8 cellular contexts compared by ENCODE assay signal in the genomic region with DNA sequence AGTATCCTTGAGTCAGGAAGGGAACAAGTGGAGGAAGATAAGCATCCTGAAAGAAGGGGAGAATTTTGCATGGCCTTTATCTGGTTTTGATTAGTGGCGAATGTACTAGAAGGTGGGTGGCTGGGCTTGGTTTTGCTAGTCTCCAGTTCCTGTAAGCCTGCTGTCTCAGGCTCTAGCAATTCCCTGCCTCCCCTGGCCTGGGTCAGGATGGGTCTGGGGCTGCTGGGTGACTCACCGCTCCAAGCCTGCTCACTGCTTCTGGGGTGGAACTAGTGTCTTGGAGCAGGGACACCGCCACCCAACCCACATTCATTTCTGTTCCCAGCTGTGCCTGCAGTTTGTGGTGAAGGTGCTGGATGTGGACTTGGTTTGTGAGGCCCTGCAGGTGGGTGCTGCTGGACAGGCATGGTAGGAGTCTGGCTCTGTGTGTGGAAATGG. TPM values are rescaled to one million over a fixed set of nuclear protein-coding genes. Genes with fewer than 3 reads are reported as not detected.
A peak's percentile ranks its signal among the peaks of the same experiment; 100 is the strongest.
DNase-seq lines count a peak whose midpoint lies in the region; ATAC-seq and TF ChIP-seq lines count a peak whose summit lies in the region.

No MANE protein-coding gene starts in this region.

- H3K36me3 ChIP-seq in WERI-Rb-1, result peaks cover 8% of the 10 kb centered on the region; the same call in 1 of the 2 replicates

- H3K4me3 ChIP-seq in skin epidermis (no peak overlapping the region), WERI-Rb-1 (ENCODE audit: low read depth, low read length) (no peak overlapping the region)

- ATAC-seq in activated CD8-positive, alpha-beta T cell treated with anti-CD3 and anti-CD28 coated beads, Interleukin-2, amount 10 ng/mL, durations not matched to agents 7 days and 5 days, result no peak

- H3K27ac ChIP-seq in skin epidermis (peak overlapping the region in 17 of 21 experiments; percentile 73 to 100 (median 98)), WERI-Rb-1 (no peak overlapping the region)

- TF ChIP-seq CTCF in glutamatergic neuron (IDR thresholded peaks at IDR 0.05; ENCODE audit: partially characterized antibody, unreplicated experiment) (no peak), WERI-Rb-1 (IDR thresholded peaks at IDR 0.05; ENCODE audit: low read depth, low read length) (no peak)

- no peaks in the 10 kb centered on the region for H3K9me3 Mint-ChIP-seq in activated CD8-positive, alpha-beta T cell treated with anti-CD3 and anti-CD28 coated beads, Interleukin-2, amount 10 ng/mL, durations not matched to agents 7 days and 5 days (ENCODE audit: insufficient read depth)
- H3K9me3 Mint-ChIP-seq in glutamatergic neuron (ENCODE audit: unreplicated experiment), result peaks cover 12% of the 10 kb centered on the region

- H3K27me3 ChIP-seq in WERI-Rb-1 (ENCODE audit: insufficient read depth, low read depth, severe bottlenecking), result no peaks in the 10 kb centered on the region

- peaks cover 78% of the 10 kb centered on the region for H3K4me1 Mint-ChIP-seq in activated CD8-positive, alpha-beta T cell treated with anti-CD3 and anti-CD28 coated beads, Interleukin-2, amount 10 ng/mL, durations not matched to agents 7 days and 5 days (ENCODE audit: low read depth)
- H3K4me1 Mint-ChIP-seq in glutamatergic neuron (ENCODE audit: low read depth, unreplicated experiment), result peaks cover 26% of the 10 kb centered on the region

- H3K4me3 Mint-ChIP-seq in activated CD8-positive, alpha-beta T cell treated with anti-CD3 and anti-CD28 coated beads, Interleukin-2, amount 10 ng/mL, durations not matched to agents 7 days and 5 days, result peak overlapping the region; percentile 16
- H3K4me3 Mint-ChIP-seq in glutamatergic neuron (ENCODE audit: unreplicated experiment), result peak overlapping the region; percentile 64

- peak overlapping the region; percentile 100 for H3K27ac Mint-ChIP-seq in activated CD8-positive, alpha-beta T cell treated with anti-CD3 and anti-CD28 coated beads, Interleukin-2, amount 10 ng/mL, durations not matched to agents 7 days and 5 days
- no peak overlapping the region for H3K27ac Mint-ChIP-seq in glutamatergic neuron (ENCODE audit: unreplicated experiment)

- peaks cover 52% of the 10 kb centered on the region for H3K36me3 Mint-ChIP-seq in activated CD8-positive, alpha-beta T cell treated with anti-CD3 and anti-CD28 coated beads, Interleukin-2, amount 10 ng/mL, durations not matched to agents 7 days and 5 days (ENCODE audit: low read depth)
- H3K36me3 Mint-ChIP-seq in glutamatergic neuron (ENCODE audit: unreplicated experiment), result peaks cover 5% of the 10 kb centered on the region

- H3K9me3 ChIP-seq in WERI-Rb-1 (ENCODE audit: severe bottlenecking), result no peaks in the 10 kb centered on the region

- DNase-seq in GM04504 (ENCODE audit: low read depth) (peak; percentile 49), glutamatergic neuron (peak; percentile 10), WERI-Rb-1 (no peak), NCI-H748 (lab: John Stamatoyannopoulos, UW; ENCODE audit: unreplicated experiment) (no peak), SKM-1 treated with dmso at 0.1 percent for 144 hours (lab: John Stamatoyannopoulos, UW; ENCODE audit: unreplicated experiment) (no peak), DMS153 treated with DMSO at 0.1 percent for 48 hours (lab: John Stamatoyannopoulos, UW; ENCODE audit: unreplicated experiment) (no peak)
- DNase-seq in activated CD8-positive, alpha-beta T cell treated with anti-CD3 and anti-CD28 coated beads, Interleukin-2, amount 10 ng/mL, durations not matched to agents 7 days and 5 days, result no peak

- H3K27me3 Mint-ChIP-seq in activated CD8-positive, alpha-beta T cell treated with anti-CD3 and anti-CD28 coated beads, Interleukin-2, amount 10 ng/mL, durations not matched to agents 7 days and 5 days (ENCODE audit: low read depth), result no peaks in the 10 kb centered on the region
- peaks cover 21% of the 10 kb centered on the region for H3K27me3 Mint-ChIP-seq in glutamatergic neuron (ENCODE audit: unreplicated experiment)

- POLR2A ChIA-PET in activated CD8-positive, alpha-beta T cell treated with anti-CD3 and anti-CD28 coated beads, Interleukin-2, amount 10 ng/mL, durations not matched to agents 7 days and 5 days (lab: Charles Lee), result interaction anchor here (0.7 to 16.7 kb wide), 5 partner anchors 9 to 90 kb away, joined by 3 to 713 read pairs (median 41); a partner anchor contains a TSS

- CTCF ChIA-PET in activated CD8-positive, alpha-beta T cell treated with anti-CD3 and anti-CD28 coated beads, Interleukin-2, amount 10 ng/mL, durations not matched to agents 7 days and 5 days (lab: Charles Lee), result interaction anchor here (1.0 to 4.1 kb wide), 3 partner anchors 8 to 25 kb away, joined by 3 to 66 read pairs (median 34); a partner anchor contains a TSS

RNA-seq across cellular contexts. Expression of a gene that starts 3.4 kb away (rescaled TPM):
- 1 to 10 TPM; 4.5 to 8.8 TPM for total RNA-seq in activated CD8-positive, alpha-beta T cell treated with anti-CD3 and anti-CD28 coated beads, Interleukin-2, amount 10 ng/mL, durations not matched to agents 7 days and 5 days
- total RNA-seq in glutamatergic neuron (ENCODE audit: unreplicated experiment), result 5.9 TPM

RNA-seq across cellular contexts. Expression of a gene that starts 4.6 kb away (rescaled TPM):
- 1 to 10 TPM; 1.8 to 2.3 TPM for total RNA-seq in activated CD8-positive, alpha-beta T cell treated with anti-CD3 and anti-CD28 coated beads, Interleukin-2, amount 10 ng/mL, durations not matched to agents 7 days and 5 days
- total RNA-seq in glutamatergic neuron (ENCODE audit: unreplicated experiment), result not detected

RNA-seq across cellular contexts. Expression of a gene that starts 11.6 kb away (rescaled TPM):
- total RNA-seq in activated CD8-positive, alpha-beta T cell treated with anti-CD3 and anti-CD28 coated beads, Interleukin-2, amount 10 ng/mL, durations not matched to agents 7 days and 5 days, result 10 to 100 TPM; 64.8 to 68.0 TPM
- total RNA-seq in glutamatergic neuron (ENCODE audit: unreplicated experiment), result 89.3 TPM

RNA-seq across cellular contexts. Expression of a gene that starts 23.8 kb away (rescaled TPM):
- total RNA-seq in activated CD8-positive, alpha-beta T cell treated with anti-CD3 and anti-CD28 coated beads, Interleukin-2, amount 10 ng/mL, durations not matched to agents 7 days and 5 days, result under 1 TPM; 0.26 to 0.42 TPM
- 0.88 TPM for total RNA-seq in glutamatergic neuron (ENCODE audit: unreplicated experiment)

RNA-seq across cellular contexts. Expression of a gene that starts 31.3 kb away (rescaled TPM):
- total RNA-seq in activated CD8-positive, alpha-beta T cell treated with anti-CD3 and anti-CD28 coated beads, Interleukin-2, amount 10 ng/mL, durations not matched to agents 7 days and 5 days, result 1 to 10 TPM; 1.3 to 1.4 TPM
- total RNA-seq in glutamatergic neuron (ENCODE audit: unreplicated experiment), result 20.3 TPM

Comparison
In these comparisons a context has a peak if more than half of its experiments do, and no peak if none do; other contexts are left out.
1. DNase-seq: peak in GM04504 (single experiment) and glutamatergic neuron (single experiment); none in activated CD8-positive, alpha-beta T cell treated with anti-CD3 and anti-CD28 coated beads, Interleukin-2, amount 10 ng/mL, durations not matched to agents 7 days and 5 days (single experiment), WERI-Rb-1 (single experiment), NCI-H748 (single experiment), SKM-1 treated with dmso at 0.1 percent for 144 hours (single experiment) and DMS153 treated with DMSO at 0.1 percent for 48 hours (single experiment).